ENCODE assay signal across 8 cellular contexts in genomic region chr10:91156196-91156595, GRCh38.
"Had no signal": no experiment of that assay in that cellular context is flagged by ENCODE, and none has a peak within 500 bp of the region (broad histone marks: within the 10 kb centered on the region; RNA-seq: fewer than 3 reads in every experiment).

No MANE protein-coding gene starts in this region.

- H3K36me3 ChIP-seq: HAP-1 had no signal

- H3K4me1 ChIP-seq: HAP-1 had no signal

- H3K9ac ChIP-seq: GM23248 had no signal

- H3K27ac ChIP-seq: GM23248 had no signal

- H3K9me3 ChIP-seq: HAP-1 had no signal

- DNase-seq: GM23248, GOT3, H7, HFFc6, IMR-90 had no signal

- ATAC-seq: HCT116, K562 had no signal

- H3K4me3 ChIP-seq: GM23248, HAP-1, K562 had no signal
